In the genomic region with DNA sequence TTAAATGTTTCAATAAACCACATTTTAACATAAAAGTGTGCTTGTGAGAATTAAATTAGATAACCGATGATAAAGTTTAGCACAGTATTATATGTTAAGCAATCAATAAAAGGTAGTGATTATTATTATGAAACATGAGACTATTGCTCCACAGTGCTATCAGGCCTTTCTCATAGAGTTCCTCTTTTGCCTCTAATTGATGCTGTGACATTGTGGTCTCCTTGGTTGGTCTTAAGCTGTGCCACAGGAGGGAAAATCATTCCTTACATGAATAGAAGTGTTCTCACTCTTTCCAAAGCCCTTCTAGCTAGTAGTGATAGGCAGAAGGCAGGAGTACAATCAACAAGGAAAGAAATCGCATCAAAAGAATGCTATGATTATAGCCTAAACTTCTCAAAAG, we compare ENCODE assay signal across 15 cellular contexts.
"Had no signal": no experiment of that assay in that cellular context is flagged by ENCODE, and none has a peak within 500 bp of the region (broad histone marks: within the 10 kb centered on the region; RNA-seq: fewer than 3 reads in every experiment).

No MANE protein-coding gene starts in this region.

- DNase-seq: effector memory CD8-positive, alpha-beta T cell; gastrocnemius medialis; heart right ventricle; hypothalamus; kidney glomerular epithelial cell; mucosa of descending colon; natural killer cell; posterior cingulate gyrus; sigmoid colon; stimulated activated CD4-positive, alpha-beta T cell treated with anti-CD3 and anti-CD28 coated beads, Interleukin-2, amount 100 ng/mL, for 24 hours; stimulated activated CD4-positive, alpha-beta T cell treated with anti-CD3 and anti-CD28 coated beads, Interleukin-4, amount 100 ng/mL, for 4 hours; stimulated activated naive B cell treated with anti-CD40 and anti-IgM and Interleukin-4, amounts not matched to agents 10 μg/mL and 1 μg/mL and 100 μg/mL, for 72 hours; stimulated activated naive CD8-positive, alpha-beta T cell treated with anti-CD3 and anti-CD28 coated beads, Interleukin-15, amount 100 ng/mL, for 72 hours; testis; upper lobe of right lung had no signal
